1 cellular context compared by ENCODE assay signal in genomic region chr12:108360487-108360886, GRCh38.
TF ChIP-seq lines count a peak whose summit lies in the region.

No MANE protein-coding gene starts in this region.

TF ChIP-seq in HepG2, 621 proteins besides CTCF, POLR2A, EP300 and RAD21 (continued from another document):
- no peak for TF ChIP-seq ZNF432 (CRISPR knock-in tag; IDR thresholded peaks at IDR 0.05; ENCODE audit: borderline replicate concordance)
- TF ChIP-seq TMF1 (CRISPR knock-in tag; IDR thresholded peaks at IDR 0.05; ENCODE audit: low read depth): no peak
